ENCODE assay signal across 27 cellular contexts in genomic region chr19:30792561-30793505, GRCh38.
DNase-seq lines count a peak whose midpoint lies in the region; ATAC-seq, FAIRE-seq and TF ChIP-seq lines count a peak whose summit lies in the region.
"Had no signal": no experiment of that assay in that cellular context is flagged by ENCODE, and none has a peak within 500 bp of the region (broad histone marks: within the 10 kb centered on the region; RNA-seq: fewer than 3 reads in every experiment).

No MANE protein-coding gene starts in this region.

- no peak overlapping the region for H3K27ac ChIP-seq in right atrium auricular region
- no peak overlapping the region for H3K27ac ChIP-seq in heart left ventricle
- no peak overlapping the region for H3K27ac ChIP-seq in esophagus muscularis mucosa (replicated peaks in 1 of 4)
- H3K27ac ChIP-seq in neuronal stem cell (replicated peaks; ENCODE audit: low read length): no peak overlapping the region

- H2BK120ac ChIP-seq in neuronal stem cell (ENCODE audit: low read depth, low read length): no peak overlapping the region

- H3K14ac ChIP-seq in neuronal stem cell (ENCODE audit: low read length): no peak overlapping the region

- H3K27me3 ChIP-seq in right atrium auricular region (no peaks in the 10 kb centered on the region), heart left ventricle (peaks cover 0 to 15% (median 7%) of the 10 kb centered on the region in 9 donors), esophagus muscularis mucosa (peaks cover 0 to 12% (median 0%) of the 10 kb centered on the region in 4 donors), neuronal stem cell (ENCODE audit: control insufficient read depth in 3 of 3, insufficient read depth in 3 of 3, low read depth in 1 of 3, low read length in 3 of 3) (no peaks in the 10 kb centered on the region)
- H3K27me3 ChIP-seq: BE2C, MG63 had no signal

- no peaks in the 10 kb centered on the region for H3K79me1 ChIP-seq in neuronal stem cell (ENCODE audit: low read depth, low read length)

- H2AK5ac ChIP-seq in neuronal stem cell (ENCODE audit: low read depth, low read length): no peak overlapping the region

- H3K36me3 ChIP-seq in right atrium auricular region (no peaks in the 10 kb centered on the region), heart left ventricle (no peaks in the 10 kb centered on the region), esophagus muscularis mucosa (no peaks in the 10 kb centered on the region), neuronal stem cell (replicated peaks in 1 of 2; ENCODE audit: control insufficient read depth in 2 of 2, insufficient read depth in 2 of 2, low read length in 2 of 2) (no peaks in the 10 kb centered on the region)
- H3K36me3 ChIP-seq: BE2C, HAP-1, MG63 had no signal

- H3K18ac ChIP-seq in neuronal stem cell (ENCODE audit: low read length): peak overlapping the region; percentile 48

- H4K91ac ChIP-seq in neuronal stem cell (ENCODE audit: low read depth, low read length, poor library complexity): no peak overlapping the region

- H3K4ac ChIP-seq in neuronal stem cell (ENCODE audit: low read length): no peak overlapping the region

- no peak overlapping the region for H2BK5ac ChIP-seq in neuronal stem cell (ENCODE audit: low read length)

- H4K8ac ChIP-seq in neuronal stem cell (ENCODE audit: low read depth, low read length): no peak overlapping the region

- H3K4me2 ChIP-seq in neuronal stem cell (ENCODE audit: insufficient read depth, low read length, poor library complexity, severe bottlenecking): no peak overlapping the region
- H3K4me2 ChIP-seq: GM23338 had no signal

- no peaks in the 10 kb centered on the region for H3K4me1 ChIP-seq in right atrium auricular region
- no peaks in the 10 kb centered on the region for H3K4me1 ChIP-seq in heart left ventricle
- no peaks in the 10 kb centered on the region for H3K4me1 ChIP-seq in esophagus muscularis mucosa
- H3K4me1 ChIP-seq in neuronal stem cell (ENCODE audit: control insufficient read depth in 2 of 2, insufficient read depth in 1 of 2, low read depth in 1 of 2, low read length in 2 of 2): no peaks in the 10 kb centered on the region
- H3K4me1 ChIP-seq: BE2C, HAP-1 had no signal

- no peak overlapping the region for H3K9ac ChIP-seq in neuronal stem cell (ENCODE audit: low read depth, low read length, poor library complexity)

- H2BK15ac ChIP-seq in neuronal stem cell (ENCODE audit: low read length): no peak overlapping the region

- TF ChIP-seq POLR2A in heart left ventricle (IDR thresholded peaks at IDR 0.05) (no peak), esophagus muscularis mucosa (IDR thresholded peaks at IDR 0.05; ENCODE audit: low read depth) (no peak)

- no peak overlapping the region for H2AFZ ChIP-seq in neuronal stem cell (ENCODE audit: low read length)
- H2AFZ ChIP-seq: GM23338 had no signal

- ATAC-seq in heart left ventricle: no peak
- ATAC-seq: GM12878, GM23338 had no signal

- TF ChIP-seq EP300 in esophagus muscularis mucosa (IDR thresholded peaks at IDR 0.05): no peak

- H3K9me3 ChIP-seq in right atrium auricular region: peaks cover 0 to 3% of the 10 kb centered on the region in 2 donors
- H3K9me3 ChIP-seq in heart left ventricle: no peaks in the 10 kb centered on the region
- no peaks in the 10 kb centered on the region for H3K9me3 ChIP-seq in esophagus muscularis mucosa
- H3K9me3 ChIP-seq in neuronal stem cell (replicated peaks in 1 of 2; ENCODE audit: control insufficient read depth in 2 of 2, insufficient read depth in 1 of 2, low read depth in 1 of 2, low read length in 2 of 2): no peaks in the 10 kb centered on the region
- H3K9me3 ChIP-seq: BE2C, HAP-1, MG63 had no signal

- TF ChIP-seq CTCF in right atrium auricular region (IDR thresholded peaks at IDR 0.05): no peak
- no peak for TF ChIP-seq CTCF in heart left ventricle (IDR thresholded peaks at IDR 0.05)
- no peak for TF ChIP-seq CTCF in esophagus muscularis mucosa (IDR thresholded peaks at IDR 0.05)

- no peak for FAIRE-seq in urothelium cell line (lab: Jason Lieb, UNC)
- FAIRE-seq: GM12878, RCC 7860 had no signal

- no peak overlapping the region for H2BK12ac ChIP-seq in neuronal stem cell (ENCODE audit: low read length)

- DNase-seq in right atrium auricular region (ENCODE audit: low spot score) (peak; percentile 21), heart left ventricle (no peak), esophagus muscularis mucosa (ENCODE audit: extremely low spot score) (peak; percentile 74), neuronal stem cell (ENCODE audit: low spot score) (no peak), 8988T (no peak), urothelium cell line (ENCODE audit: low spot score) (no peak), NCI-H2171 (lab: John Stamatoyannopoulos, UW) (no peak)
- DNase-seq: BE2C; CD8-positive, alpha-beta memory T cell; DMS 273 treated with DMSO at 0.1 percent for 48 hours; DMS79; EL; GDM1; HFFc6; KBM-7; MG63; NCI-H1105 treated with DMSO at 0.1 percent for 48 hours; NCI-H146; NCI-H1930; NCI-H2107; NCI-H446; NCI-H524 treated with DMSO at 0.1 percent for 48 hours; NCI-H774 had no signal

- 69 to 79% (median 70%) methylated on average over 6 of the region's 6 CpGs for WGBS in heart left ventricle, 4 donors
- 90% methylated on average over 4 of the region's 6 CpGs for WGBS in esophagus muscularis mucosa
- WGBS in neuronal stem cell (ENCODE audit: extremely low coverage in 2 of 2, insufficient read length in 2 of 2, insufficient replicate concordance in 1 of 2), 2 donors: no CpG with 5 or more reads among the region's 6 CpGs

- no peak overlapping the region for H3K4me3 ChIP-seq in right atrium auricular region
- H3K4me3 ChIP-seq in heart left ventricle: no peak overlapping the region
- H3K4me3 ChIP-seq in esophagus muscularis mucosa: no peak overlapping the region
- H3K4me3 ChIP-seq in neuronal stem cell (ENCODE audit: low read length in 2 of 2): no peak overlapping the region
- H3K4me3 ChIP-seq: GM12878, GM23338, HAP-1, MG63 had no signal

- intact Hi-C loops in heart left ventricle (cut with DNase I) (loop anchor here in 1 of 10 donors (10.0 kb wide), 1 partner anchor 1432 kb away; no protein-coding TSS in a partner anchor), esophagus muscularis mucosa (cut with DNase I) (no loop called here)

- H3K23ac ChIP-seq in neuronal stem cell (ENCODE audit: low read depth, low read length, poor library complexity): no peak overlapping the region

Comparison
In these comparisons a context has a peak if more than half of its experiments do, and no peak if none do; other contexts are left out.
1. DNase-seq: peak in right atrium auricular region (single experiment) and esophagus muscularis mucosa (single experiment); none in heart left ventricle (0 of 5), neuronal stem cell (single experiment), 8988T (single experiment), urothelium cell line (single experiment) and NCI-H2171 (single experiment).